ENCODE assay signal across 27 cellular contexts in genomic region chr9:120774719-120775118, GRCh38. TPM values are rescaled to one million over a fixed set of nuclear protein-coding genes. Genes with fewer than 3 reads are reported as not detected.
DNase-seq lines count a peak whose midpoint lies in the region; ATAC-seq and TF ChIP-seq lines count a peak whose summit lies in the region.
"Had no signal": no experiment of that assay in that cellular context is flagged by ENCODE, and none has a peak within 500 bp of the region (broad histone marks: within the 10 kb centered on the region; RNA-seq: fewer than 3 reads in every experiment).

No MANE protein-coding gene starts in this region.

- H3K27ac ChIP-seq in A673 (ENCODE audit: low read depth, low read length, poor library complexity, severe bottlenecking), result no peak overlapping the region
- no peak overlapping the region for H3K27ac ChIP-seq in AG04450 (ENCODE audit: low read depth, low read length)
- no peak overlapping the region for H3K27ac ChIP-seq in colonic mucosa
- H3K27ac ChIP-seq: body of pancreas, esophagus squamous epithelium, gastroesophageal sphincter, HL-60, left ventricle myocardium inferior, ovary, stomach had no signal

- H3K36me3 Mint-ChIP-seq in endothelial cell (ENCODE audit: low read depth, unreplicated experiment), result peaks cover 34% of the 10 kb centered on the region

- peaks cover 49% of the 10 kb centered on the region for H3K36me3 ChIP-seq in A673 (ENCODE audit: insufficient read depth, low read length, poor library complexity, severe bottlenecking)
- H3K36me3 ChIP-seq in colonic mucosa, result no peaks in the 10 kb centered on the region
- H3K36me3 ChIP-seq: ovary had no signal

- BruUV-seq in A673 (replicated peaks; lab: Mats Ljungman, UMichigan), result no TSS peak

- H3K9me3 ChIP-seq in A673 (ENCODE audit: low read depth, low read length, poor library complexity, severe bottlenecking), result no peaks in the 10 kb centered on the region
- H3K9me3 ChIP-seq in AG04450 (ENCODE audit: control insufficient read depth, insufficient read depth, low read length), result no peaks in the 10 kb centered on the region
- H3K9me3 ChIP-seq in colonic mucosa, result no peaks in the 10 kb centered on the region
- H3K9me3 ChIP-seq: body of pancreas, esophagus squamous epithelium, gastroesophageal sphincter, left ventricle myocardium inferior, ovary, stomach had no signal

- H3K27me3 ChIP-seq in A673 (replicated peaks; ENCODE audit: insufficient read depth, low read depth, low read length, poor library complexity), result no peaks in the 10 kb centered on the region
- no peaks in the 10 kb centered on the region for H3K27me3 ChIP-seq in AG04450 (ENCODE audit: control insufficient read depth, insufficient read depth, low read length)
- H3K27me3 ChIP-seq in colonic mucosa, result no peaks in the 10 kb centered on the region
- H3K27me3 ChIP-seq: body of pancreas, esophagus squamous epithelium, gastroesophageal sphincter, ovary, stomach had no signal

- no peaks in the 10 kb centered on the region for H3K4me1 ChIP-seq in A673 (ENCODE audit: insufficient read depth, low read length, poor library complexity, severe bottlenecking)
- H3K4me1 ChIP-seq in colonic mucosa, result no peaks in the 10 kb centered on the region
- H3K4me1 ChIP-seq: left ventricle myocardium inferior had no signal

- no peaks in the 10 kb centered on the region for H3K27me3 Mint-ChIP-seq in endothelial cell (ENCODE audit: unreplicated experiment)
- H3K27me3 Mint-ChIP-seq: activated CD4-positive, alpha-beta memory T cell treated with anti-CD3 and anti-CD28 coated beads for 36 hours; effector memory CD8-positive, alpha-beta T cell had no signal

- no peak overlapping the region for H3K27ac Mint-ChIP-seq in endothelial cell (ENCODE audit: unreplicated experiment)
- H3K27ac Mint-ChIP-seq: activated CD4-positive, alpha-beta memory T cell treated with anti-CD3 and anti-CD28 coated beads for 36 hours; effector memory CD8-positive, alpha-beta T cell; nephron had no signal

- no peaks in the 10 kb centered on the region for H3K4me1 Mint-ChIP-seq in endothelial cell (ENCODE audit: unreplicated experiment)
- H3K4me1 Mint-ChIP-seq: nephron had no signal

- no peaks in the 10 kb centered on the region for H3K9me3 Mint-ChIP-seq in endothelial cell (ENCODE audit: unreplicated experiment)
- H3K9me3 Mint-ChIP-seq: activated CD4-positive, alpha-beta memory T cell treated with anti-CD3 and anti-CD28 coated beads for 36 hours; effector memory CD8-positive, alpha-beta T cell; nephron had no signal

- intact Hi-C loops in A673 (cut with micrococcal nuclease; ENCODE audit: unreplicated experiment) (no loop called here), colonic mucosa (cut with DNase I) (loop anchor here (5.0 kb wide), 1 partner anchor 163 kb away; no protein-coding TSS in a partner anchor), left ventricle myocardium superior (cut with micrococcal nuclease) (no loop called here)

- H3K4me3 Mint-ChIP-seq in endothelial cell (ENCODE audit: unreplicated experiment), result no peak overlapping the region
- H3K4me3 Mint-ChIP-seq: activated CD4-positive, alpha-beta memory T cell treated with anti-CD3 and anti-CD28 coated beads for 36 hours; effector memory CD8-positive, alpha-beta T cell; nephron had no signal

- no peak overlapping the region for H3K4me3 ChIP-seq in A673 (ENCODE audit: low read depth, low read length, poor library complexity, severe bottlenecking)
- no peak overlapping the region for H3K4me3 ChIP-seq in AG04450 (ENCODE audit: low read depth, low read length)
- no peak overlapping the region for H3K4me3 ChIP-seq in colonic mucosa
- H3K4me3 ChIP-seq: body of pancreas, esophagus squamous epithelium, gastroesophageal sphincter, left ventricle myocardium inferior, ovary, stomach had no signal

- no peak for TF ChIP-seq CTCF in A673 (conservative IDR thresholded peaks at IDR 0.05; ENCODE audit: low read depth, low read length)
- TF ChIP-seq CTCF in AG04450 (IDR thresholded peaks at IDR 0.05; ENCODE audit: low read depth, low read length), result 0 out of 2 replicates have a peak, but pooled peaks have one; percentile 5
- TF ChIP-seq CTCF in endothelial cell (IDR thresholded peaks at IDR 0.05; ENCODE audit: unreplicated experiment), result peak; percentile 25
- TF ChIP-seq CTCF in colonic mucosa (IDR thresholded peaks at IDR 0.05), result no peak

- ATAC-seq in HG02610 (IDR thresholded peaks at IDR 0.05; ENCODE audit: unreplicated experiment) (no peak), left ventricle myocardium superior (no peak)
- ATAC-seq: body of pancreas; effector memory CD8-positive, alpha-beta T cell; gastroesophageal sphincter had no signal

- CTCF ChIA-PET in A673 (lab: Charles Lee), result no interaction called here
- CTCF ChIA-PET in AG04450 (lab: Charles Lee), result interaction anchor here (1.1 kb wide), 1 partner anchor 155 kb away, joined by 4 read pairs; no protein-coding TSS in a partner anchor

- no peak overlapping the region for H3K9ac ChIP-seq in colonic mucosa (ENCODE audit: low read depth in 2 of 2, low read length in 2 of 2)

- DNase-seq in A673 (ENCODE audit: low spot score) (peak; percentile 22), AG04450 (ENCODE audit: low read depth, low spot score) (no peak), HT-29 (ENCODE audit: low spot score) (peak; percentile 10), endothelial cell (ENCODE audit: low spot score) (no peak), pons (ENCODE audit: low spot score) (no peak), colonic mucosa (no peak), left ventricle myocardium superior (no peak)
- DNase-seq: activated CD4-positive, alpha-beta memory T cell treated with anti-CD3 and anti-CD28 coated beads for 36 hours; activated CD4-positive, CD25-positive, alpha-beta regulatory T cell; activated naive CD4-positive, alpha-beta T cell; body of pancreas; DMS79; effector memory CD8-positive, alpha-beta T cell; esophagus squamous epithelium; H7; hypothalamus; left ventricle myocardium inferior; NCI-H187 treated with DMSO at 0.1 percent for 48 hours; NCI-H526 treated with DMSO at 0.1 percent for 48 hours; ovary; stomach; T1000; trophoblast cell had no signal

- POLR2A ChIA-PET in A673 (lab: Charles Lee; ENCODE audit: low non-redundant PET) (no interaction called here), AG04450 (lab: Yijun Ruan, JAX) (no interaction called here)

RNA-seq across cellular contexts. Expression of gene FBXW2, which starts 18.5 kb away (rescaled TPM):
- total RNA-seq in A673 (2021), result 63.9 and 68.5 TPM in 2 replicates
- 57.7 and 69.0 TPM in 2 replicates for polyA plus RNA-seq in AG04450 (2011; rRNA removed)
- 44.5 and 54.1 TPM in 2 replicates for polyA minus RNA-seq in AG04450 (2011; rRNA and poly(A)+ RNA removed)
- 26.7 and 36.2 TPM in 2 replicates for total RNA-seq in HT-29 (2014; rRNA removed; shearing (Covaris generic))
- 58.4 TPM for total RNA-seq in endothelial cell (ENCODE audit: unreplicated experiment)
- total RNA-seq in colonic mucosa, result 10 to 100 TPM; 52.1 to 53.5 TPM
- 46.8 TPM for total RNA-seq in left ventricle myocardium superior

Comparison
In these comparisons a context has a peak if more than half of its experiments do, and no peak if none do; other contexts are left out.
1. DNase-seq: peak in A673 (single experiment) and HT-29 (single experiment); none in AG04450 (single experiment), endothelial cell (single experiment), pons (single experiment), colonic mucosa (single experiment) and left ventricle myocardium superior (single experiment).
2. CTCF ChIP-seq: peak in AG04450 (single experiment) and endothelial cell (single experiment); none in A673 (single experiment) and colonic mucosa (single experiment).